ENCODE assay signal across 8 cellular contexts in genomic region chr15:41661078-41661528, GRCh38. TPM values are rescaled to one million over a fixed set of nuclear protein-coding genes. Genes with fewer than 3 reads are reported as not detected.
DNase-seq lines count a peak whose midpoint lies in the region; ATAC-seq and TF ChIP-seq lines count a peak whose summit lies in the region.

No MANE protein-coding gene starts in this region.

- H3K4me3 Mint-ChIP-seq in activated naive CD4-positive, alpha-beta T cell treated with anti-CD3 and anti-CD28 coated beads, Interleukin-2, amount 10 ng/mL, durations not matched to agents 7 days and 5 days, result peak overlapping the region; percentile 82

- H3K27me3 Mint-ChIP-seq in activated naive CD4-positive, alpha-beta T cell treated with anti-CD3 and anti-CD28 coated beads, Interleukin-2, amount 10 ng/mL, durations not matched to agents 7 days and 5 days, result peaks cover 53% of the 10 kb centered on the region

- ATAC-seq in GM18873 (IDR thresholded peaks at IDR 0.05; ENCODE audit: low FRiP score, unreplicated experiment) (no peak), GM21423 (IDR thresholded peaks at IDR 0.05; ENCODE audit: unreplicated experiment) (no peak)

- H3K4me1 ChIP-seq in SJSA1 (replicated peaks) (peaks cover 26% of the 10 kb centered on the region), skeletal muscle tissue (ENCODE audit: control insufficient read depth in 3 of 3, insufficient read depth in 3 of 3, low read length in 3 of 3) (peaks cover 27 to 29% (median 28%) of the 10 kb centered on the region in 3 donors)

- TF ChIP-seq CTCF in fibroblast of mammary gland (conservative IDR thresholded peaks at IDR 0.05; ENCODE audit: control insufficient read depth, insufficient read depth, low read depth, low read length), result no peak

- H3K36me3 ChIP-seq in SJSA1 (no peaks in the 10 kb centered on the region), skeletal muscle tissue (ENCODE audit: control insufficient read depth in 3 of 3, insufficient read depth in 3 of 3, low read length in 3 of 3) (no peaks in the 10 kb centered on the region)

- peak overlapping the region; percentile 59 to 79 (median 60) for H3K9ac ChIP-seq in skeletal muscle tissue (ENCODE audit: low read depth in 1 of 3, low read length in 3 of 3)

- H3K27me3 ChIP-seq in SJSA1 (replicated peaks), result no peaks in the 10 kb centered on the region
- no peaks in the 10 kb centered on the region for H3K27me3 ChIP-seq in skeletal muscle tissue (ENCODE audit: control insufficient read depth in 3 of 3, insufficient read depth in 3 of 3, low read length in 3 of 3)

- DNase-seq in activated naive CD4-positive, alpha-beta T cell treated with anti-CD3 and anti-CD28 coated beads, Interleukin-2, amount 10 ng/mL, durations not matched to agents 7 days and 5 days, result no peak
- DNase-seq in activated naive CD4-positive, alpha-beta T cell treated with anti-CD3 and anti-CD28 coated beads, Interleukin-2, amount 50 U/mL, for 16 hours, result no peak
- no peak for DNase-seq in SJSA1 (ENCODE audit: low read depth in 1 of 2, low spot score in 2 of 2)
- no peak for DNase-seq in fibroblast of mammary gland (ENCODE audit: low read depth)
- no peak for DNase-seq in AG08396 (ENCODE audit: low spot score)

- no peak overlapping the region for H3K27ac ChIP-seq in SJSA1
- H3K27ac ChIP-seq in skeletal muscle tissue (ENCODE audit: low read depth, low read length), result peak overlapping the region; percentile 72

- peaks cover 9% of the 10 kb centered on the region for H3K9me3 Mint-ChIP-seq in activated naive CD4-positive, alpha-beta T cell treated with anti-CD3 and anti-CD28 coated beads, Interleukin-2, amount 10 ng/mL, durations not matched to agents 7 days and 5 days

- H3K9me3 ChIP-seq in SJSA1 (replicated peaks) (0 out of 2 replicates have a peak, but pooled peaks cover 2% of the 10 kb centered on the region), skeletal muscle tissue (ENCODE audit: control insufficient read depth in 3 of 3, low read length in 3 of 3) (no peaks in the 10 kb centered on the region)

- peak overlapping the region; percentile 93 for H3K27ac Mint-ChIP-seq in activated naive CD4-positive, alpha-beta T cell treated with anti-CD3 and anti-CD28 coated beads, Interleukin-2, amount 10 ng/mL, durations not matched to agents 7 days and 5 days

- peaks cover 41% of the 10 kb centered on the region for H3K4me1 Mint-ChIP-seq in activated naive CD4-positive, alpha-beta T cell treated with anti-CD3 and anti-CD28 coated beads, Interleukin-2, amount 10 ng/mL, durations not matched to agents 7 days and 5 days

- H3K4me3 ChIP-seq in SJSA1, result peak overlapping the region; percentile 39
- H3K4me3 ChIP-seq in fibroblast of mammary gland (ENCODE audit: control insufficient read depth, low read depth, low read length), result peak overlapping the region; percentile 60
- H3K4me3 ChIP-seq in skeletal muscle tissue (ENCODE audit: low read length in 3 of 3), result peak overlapping the region; percentile 74 to 82 (median 80)

- CTCF ChIA-PET in activated naive CD4-positive, alpha-beta T cell treated with anti-CD3 and anti-CD28 coated beads, Interleukin-2, amount 10 ng/mL, durations not matched to agents 7 days and 5 days (lab: Charles Lee), result interaction anchor here (1.0 to 3.2 kb wide), 6 partner anchors 11 to 196 kb away, joined by 3 to 10 read pairs (median 4); no protein-coding TSS in a partner anchor

- H3K36me3 Mint-ChIP-seq in activated naive CD4-positive, alpha-beta T cell treated with anti-CD3 and anti-CD28 coated beads, Interleukin-2, amount 10 ng/mL, durations not matched to agents 7 days and 5 days, result peaks cover 12% of the 10 kb centered on the region

RNA-seq across cellular contexts. Expression of gene MGA, which starts 0.9 kb away (rescaled TPM):
- 13.2 and 21.5 TPM in 2 replicates for total RNA-seq in SJSA1 (2014; rRNA removed; shearing (Covaris generic))
- total RNA-seq in skeletal muscle tissue, result 77.2 TPM
